In the genomic region with DNA sequence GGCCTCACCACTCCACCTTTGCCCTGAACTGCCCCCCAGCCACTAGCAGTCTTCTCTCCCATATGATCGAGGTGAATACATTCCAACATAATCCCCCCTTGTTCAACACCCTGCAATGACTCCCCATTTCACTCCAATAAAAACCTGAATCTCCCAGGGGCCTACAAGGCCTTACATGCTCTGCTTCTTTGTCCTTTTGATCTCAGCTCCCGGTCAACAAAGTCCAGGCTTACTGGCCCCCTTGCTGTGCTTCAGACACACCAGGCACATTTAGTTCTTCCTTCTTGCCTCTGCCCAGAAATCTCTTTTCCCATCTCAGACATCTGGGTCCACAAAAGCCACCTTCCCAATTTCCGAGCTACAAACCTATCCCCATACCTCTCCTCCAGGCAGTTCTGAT, we compare ENCODE assay signal across 1 cellular context.
TF ChIP-seq lines count a peak whose summit lies in the region.

No MANE protein-coding gene starts in this region.

TF ChIP-seq in SK-N-SH, 30 proteins besides CTCF, POLR2A, EP300 and RAD21 (continued from another document):
- TF ChIP-seq, protein P1, sequence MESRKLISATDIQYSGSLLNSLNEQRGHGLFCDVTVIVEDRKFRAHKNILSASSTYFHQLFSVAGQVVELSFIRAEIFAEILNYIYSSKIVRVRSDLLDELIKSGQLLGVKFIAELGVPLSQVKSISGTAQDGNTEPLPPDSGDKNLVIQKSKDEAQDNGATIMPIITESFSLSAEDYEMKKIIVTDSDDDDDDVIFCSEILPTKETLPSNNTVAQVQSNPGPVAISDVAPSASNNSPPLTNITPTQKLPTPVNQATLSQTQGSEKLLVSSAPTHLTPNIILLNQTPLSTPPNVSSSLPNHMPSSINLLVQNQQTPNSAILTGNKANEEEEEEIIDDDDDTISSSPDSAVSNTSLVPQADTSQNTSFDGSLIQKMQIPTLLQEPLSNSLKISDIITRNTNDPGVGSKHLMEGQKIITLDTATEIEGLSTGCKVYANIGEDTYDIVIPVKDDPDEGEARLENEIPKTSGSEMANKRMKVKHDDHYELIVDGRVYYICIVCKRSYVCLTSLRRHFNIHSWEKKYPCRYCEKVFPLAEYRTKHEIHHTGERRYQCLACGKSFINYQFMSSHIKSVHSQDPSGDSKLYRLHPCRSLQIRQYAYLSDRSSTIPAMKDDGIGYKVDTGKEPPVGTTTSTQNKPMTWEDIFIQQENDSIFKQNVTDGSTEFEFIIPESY (IDR thresholded peaks at IDR 0.05; ENCODE audit: borderline replicate concordance, low read depth): no peak
- TF ChIP-seq, protein P2, sequence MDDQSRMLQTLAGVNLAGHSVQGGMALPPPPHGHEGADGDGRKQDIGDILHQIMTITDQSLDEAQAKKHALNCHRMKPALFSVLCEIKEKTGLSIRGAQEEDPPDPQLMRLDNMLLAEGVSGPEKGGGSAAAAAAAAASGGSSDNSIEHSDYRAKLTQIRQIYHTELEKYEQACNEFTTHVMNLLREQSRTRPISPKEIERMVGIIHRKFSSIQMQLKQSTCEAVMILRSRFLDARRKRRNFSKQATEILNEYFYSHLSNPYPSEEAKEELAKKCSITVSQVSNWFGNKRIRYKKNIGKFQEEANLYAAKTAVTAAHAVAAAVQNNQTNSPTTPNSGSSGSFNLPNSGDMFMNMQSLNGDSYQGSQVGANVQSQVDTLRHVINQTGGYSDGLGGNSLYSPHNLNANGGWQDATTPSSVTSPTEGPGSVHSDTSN (IDR thresholded peaks at IDR 0.05): no peak
- no peak for TF ChIP-seq POLR2AphosphoS5 (IDR thresholded peaks at IDR 0.05; ENCODE audit: low read depth, low read length)
- TF ChIP-seq RCOR1 (IDR thresholded peaks at IDR 0.05; ENCODE audit: low read length): no peak
- TF ChIP-seq FOSL2 (IDR thresholded peaks at IDR 0.05; ENCODE audit: borderline replicate concordance, low read depth): no peak
- TF ChIP-seq, protein P3, sequence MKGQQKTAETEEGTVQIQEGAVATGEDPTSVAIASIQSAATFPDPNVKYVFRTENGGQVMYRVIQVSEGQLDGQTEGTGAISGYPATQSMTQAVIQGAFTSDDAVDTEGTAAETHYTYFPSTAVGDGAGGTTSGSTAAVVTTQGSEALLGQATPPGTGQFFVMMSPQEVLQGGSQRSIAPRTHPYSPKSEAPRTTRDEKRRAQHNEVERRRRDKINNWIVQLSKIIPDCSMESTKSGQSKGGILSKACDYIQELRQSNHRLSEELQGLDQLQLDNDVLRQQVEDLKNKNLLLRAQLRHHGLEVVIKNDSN (IDR thresholded peaks at IDR 0.05; ENCODE audit: borderline replicate concordance, low read depth): no peak
- TF ChIP-seq MXI1 (IDR thresholded peaks at IDR 0.05; ENCODE audit: low read depth, low read length): no peak
- TF ChIP-seq, protein P4, sequence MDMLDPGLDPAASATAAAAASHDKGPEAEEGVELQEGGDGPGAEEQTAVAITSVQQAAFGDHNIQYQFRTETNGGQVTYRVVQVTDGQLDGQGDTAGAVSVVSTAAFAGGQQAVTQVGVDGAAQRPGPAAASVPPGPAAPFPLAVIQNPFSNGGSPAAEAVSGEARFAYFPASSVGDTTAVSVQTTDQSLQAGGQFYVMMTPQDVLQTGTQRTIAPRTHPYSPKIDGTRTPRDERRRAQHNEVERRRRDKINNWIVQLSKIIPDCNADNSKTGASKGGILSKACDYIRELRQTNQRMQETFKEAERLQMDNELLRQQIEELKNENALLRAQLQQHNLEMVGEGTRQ (IDR thresholded peaks at IDR 0.05; ENCODE audit: borderline replicate concordance, low read depth, low read length): no peak
- no peak for TF ChIP-seq TAF1 (IDR thresholded peaks at IDR 0.05; ENCODE audit: borderline replicate concordance, low read depth, low read length)
- TF ChIP-seq GATA2 (CRISPR knock-in tag; IDR thresholded peaks at IDR 0.05): no peak
- no peak for TF ChIP-seq FOXM1 (IDR thresholded peaks at IDR 0.05; ENCODE audit: low read depth)
